1 cellular context compared by ENCODE assay signal in genomic region chr11:57325735-57326048, GRCh38.
TF ChIP-seq lines count a peak whose summit lies in the region.

No MANE protein-coding gene starts in this region.

TF ChIP-seq in H1, 55 proteins besides CTCF, POLR2A, EP300 and RAD21:
- TF ChIP-seq SP1 (IDR thresholded peaks at IDR 0.05; ENCODE audit: low read depth, low read length): no peak
- no peak for TF ChIP-seq CHD7 (IDR thresholded peaks at IDR 0.05; ENCODE audit: insufficient replicate concordance, low read length)
- no peak for TF ChIP-seq CHD1 (IDR thresholded peaks at IDR 0.05; ENCODE audit: low read depth, low read length)
- TF ChIP-seq CBX5 (IDR thresholded peaks at IDR 0.05; ENCODE audit: low read depth, low read length): no peak
- TF ChIP-seq SAP30 (IDR thresholded peaks at IDR 0.05; ENCODE audit: insufficient read depth, insufficient replicate concordance, low read length): no peak
- TF ChIP-seq RNF2 (IDR thresholded peaks at IDR 0.05; ENCODE audit: borderline replicate concordance, low read depth, low read length, missing control alignments, poor library complexity, severe bottlenecking): no peak
- no peak for TF ChIP-seq SP4 (IDR thresholded peaks at IDR 0.05; ENCODE audit: low read length)
- TF ChIP-seq ASH2L (IDR thresholded peaks at IDR 0.05; ENCODE audit: low read length): no peak
- TF ChIP-seq ATF2 (IDR thresholded peaks at IDR 0.05; ENCODE audit: low read length): no peak
- TF ChIP-seq JUND (IDR thresholded peaks at IDR 0.05; ENCODE audit: low read length): no peak
- TF ChIP-seq SRF (IDR thresholded peaks at IDR 0.05; ENCODE audit: low read depth, low read length): no peak
- no peak for TF ChIP-seq CREB1 (IDR thresholded peaks at IDR 0.05)
- TF ChIP-seq CHD2 (IDR thresholded peaks at IDR 0.05; ENCODE audit: low read length): no peak
- no peak for TF ChIP-seq POU5F1 (IDR thresholded peaks at IDR 0.05; ENCODE audit: low read depth, low read length)
- no peak for TF ChIP-seq GABPA (IDR thresholded peaks at IDR 0.05; ENCODE audit: borderline replicate concordance, insufficient read depth, low read length)
- TF ChIP-seq, protein P1, sequence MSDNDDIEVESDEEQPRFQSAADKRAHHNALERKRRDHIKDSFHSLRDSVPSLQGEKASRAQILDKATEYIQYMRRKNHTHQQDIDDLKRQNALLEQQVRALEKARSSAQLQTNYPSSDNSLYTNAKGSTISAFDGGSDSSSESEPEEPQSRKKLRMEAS (IDR thresholded peaks at IDR 0.05): no peak
- no peak for TF ChIP-seq MAFK (IDR thresholded peaks at IDR 0.05; ENCODE audit: low read depth, low read length)
